Comparison of ENCODE assay signal across 25 cellular contexts in genomic region chr22:28430656-28431055, GRCh38.
A peak's percentile ranks its signal among the peaks of the same experiment; 100 is the strongest.
DNase-seq lines count a peak whose midpoint lies in the region; ATAC-seq, FAIRE-seq and TF ChIP-seq lines count a peak whose summit lies in the region.
"Had no signal": no experiment of that assay in that cellular context is flagged by ENCODE, and none has a peak within 500 bp of the region (broad histone marks: within the 10 kb centered on the region; RNA-seq: fewer than 3 reads in every experiment).

No MANE protein-coding gene starts in this region.

- no CpG with 5 or more reads among the region's 2 CpGs for WGBS in IMR-90 (ENCODE audit: extremely low coverage in 2 of 2, insufficient read length in 1 of 2), 2 experiments

- no peak overlapping the region for H2BK20ac ChIP-seq in IMR-90 (ENCODE audit: low read depth, low read length)

- FAIRE-seq in astrocyte (lab: Jason Lieb, UNC) = no peak
- FAIRE-seq: HepG2, K562 had no signal

- H3K9ac ChIP-seq in IMR-90 (ENCODE audit: low read depth, low read length) (no peak overlapping the region), astrocyte (ENCODE audit: low read length) (no peak overlapping the region)

- peak; percentile 17 for DNase-seq in AG20443 (ENCODE audit: low spot score)
- no peak for DNase-seq in IMR-90
- DNase-seq in astrocyte (ENCODE audit: low read depth) = no peak
- peak; percentile 71 for DNase-seq in fibroblast of the aortic adventitia (ENCODE audit: low read depth)
- DNase-seq in CD1c-positive myeloid dendritic cell (ENCODE audit: extremely low spot score) = no peak
- DNase-seq in SW 1271 (lab: John Stamatoyannopoulos, UW) = no peak
- DNase-seq: Calu3, DMS79 treated with DMSO at 0.1 percent for 48 hours, GOT3, HFFc6, Kasumi-1, MV-4-11, NCI-H1105, NCI-H2107, NCI-H526 treated with DMSO at 0.1 percent for 48 hours, SHP77 had no signal

- H3K9me3 Mint-ChIP-seq in astrocyte (ENCODE audit: unreplicated experiment) = no peaks in the 10 kb centered on the region
- H3K9me3 Mint-ChIP-seq: HFFc6 had no signal

- H2AFZ ChIP-seq in IMR-90 (replicated peaks; ENCODE audit: low read length, poor library complexity) (no peak overlapping the region), astrocyte (ENCODE audit: low read depth, low read length) (no peak overlapping the region)

- H2AK9ac ChIP-seq in IMR-90 (replicated peaks; ENCODE audit: low read depth, low read length, poor library complexity) = no peak overlapping the region

- no peak overlapping the region for H3K27ac Mint-ChIP-seq in astrocyte (ENCODE audit: unreplicated experiment)
- H3K27ac Mint-ChIP-seq: B cell, HFFc6 had no signal

- no peaks in the 10 kb centered on the region for H3K27me3 Mint-ChIP-seq in astrocyte (ENCODE audit: low read depth, unreplicated experiment)

- no peak for ATAC-seq in IMR-90 (ENCODE audit: low read depth)
- no peak for ATAC-seq in GM19452 (IDR thresholded peaks at IDR 0.05; ENCODE audit: unreplicated experiment)
- ATAC-seq in GM21381 (IDR thresholded peaks at IDR 0.05; ENCODE audit: unreplicated experiment) = no peak
- ATAC-seq: HepG2, K562, Panc1 had no signal

- no peak for TF ChIP-seq RAD21 in IMR-90 (IDR thresholded peaks at IDR 0.05; ENCODE audit: low read length)

- H2BK15ac ChIP-seq in IMR-90 (ENCODE audit: low read depth, low read length) = no peak overlapping the region

- dilution Hi-C loops in IMR-90 (cut with HindIII; ENCODE audit: low sequenced_read_pairs, unreplicated experiment) = no loop called here

- no peaks in the 10 kb centered on the region for H3K36me3 ChIP-seq in IMR-90 (ENCODE audit: control insufficient read depth, insufficient read depth, low read length)
- H3K36me3 ChIP-seq in astrocyte (ENCODE audit: insufficient read depth, low read length) = no peaks in the 10 kb centered on the region
- H3K36me3 ChIP-seq: HAP-1 had no signal

- no peaks in the 10 kb centered on the region for H3K36me3 Mint-ChIP-seq in astrocyte (ENCODE audit: low read depth, unreplicated experiment)

- H2AK5ac ChIP-seq in IMR-90 (ENCODE audit: low read depth, low read length) = no peak overlapping the region

- H3K9me3 ChIP-seq in IMR-90 (ENCODE audit: control insufficient read depth, insufficient read depth, low read length) (no peaks in the 10 kb centered on the region), astrocyte (ENCODE audit: insufficient read depth, low read depth, low read length) (no peaks in the 10 kb centered on the region)
- H3K9me3 ChIP-seq: HAP-1 had no signal

- H3K27me3 ChIP-seq in IMR-90 (ENCODE audit: control insufficient read depth, insufficient read depth, low read length) = no peaks in the 10 kb centered on the region
- H3K27me3 ChIP-seq in astrocyte (ENCODE audit: insufficient read depth, low read length) = no peaks in the 10 kb centered on the region

- intact Hi-C loops in IMR-90 (cut with micrococcal nuclease) = no loop called here

- in situ Hi-C loops in IMR-90 (cut with MboI; ENCODE audit: low sequenced_read_pairs) = loop anchor here (25.0 kb wide), 1 partner anchor 368 kb away; no protein-coding TSS in a partner anchor

- H3K23ac ChIP-seq in IMR-90 (ENCODE audit: low read depth, low read length) = 0 out of 2 replicates have a peak overlapping the region, but pooled peaks have one; percentile 24

- H3K18ac ChIP-seq in IMR-90 (ENCODE audit: low read depth, low read length) = peak overlapping the region; percentile 9; the same call in 1 of the 2 replicates

- no peak overlapping the region for H4K5ac ChIP-seq in IMR-90 (ENCODE audit: low read depth, low read length)

- no peak overlapping the region for H3K56ac ChIP-seq in IMR-90 (ENCODE audit: extremely low read depth, insufficient read depth, low read length)

- no peak overlapping the region for H3K14ac ChIP-seq in IMR-90 (replicated peaks; ENCODE audit: low read depth, low read length)

- H3K79me2 ChIP-seq in astrocyte (ENCODE audit: insufficient read depth, low read length) = no peaks in the 10 kb centered on the region

- no peak for TF ChIP-seq POLR2A in IMR-90 (IDR thresholded peaks at IDR 0.05; ENCODE audit: low read depth, low read length)

- H4K91ac ChIP-seq in IMR-90 (ENCODE audit: insufficient read depth, low read depth, low read length) = no peak overlapping the region

- POLR2A ChIA-PET in IMR-90 (lab: Charles Lee; ENCODE audit: unreplicated experiment) = no interaction called here

- H3K79me1 ChIP-seq in IMR-90 (ENCODE audit: low read depth in 1 of 2, low read length in 2 of 2) = peaks cover 3 to 10% of the 10 kb centered on the region in 2 experiments; a peak in 2 of 4 replicates

- H3K4me3 ChIP-seq in IMR-90 (ENCODE audit: insufficient read depth, low read depth, low read length) (no peak overlapping the region), astrocyte (ENCODE audit: insufficient read depth, low read depth, low read length) (no peak overlapping the region), fibroblast of the aortic adventitia (ENCODE audit: low read depth, low read length) (no peak overlapping the region)
- H3K4me3 ChIP-seq: HAP-1, K562 had no signal

- H3K4me3 Mint-ChIP-seq in astrocyte (ENCODE audit: unreplicated experiment) = peak overlapping the region; percentile 8
- H3K4me3 Mint-ChIP-seq: B cell, HFFc6 had no signal

- no peak overlapping the region for H4K8ac ChIP-seq in IMR-90 (ENCODE audit: low read depth in 2 of 2, low read length in 2 of 2)

- peaks cover under 1% of the 10 kb centered on the region; the same call in 1 of the 2 replicates for H4K20me1 ChIP-seq in IMR-90 (ENCODE audit: insufficient read depth, low read length)
- no peaks in the 10 kb centered on the region for H4K20me1 ChIP-seq in astrocyte (ENCODE audit: insufficient read depth, low read length)

- peaks cover 2% of the 10 kb centered on the region for H3K9me1 ChIP-seq in IMR-90 (ENCODE audit: insufficient read depth, low read length)

- TF ChIP-seq CTCF in IMR-90 (conservative IDR thresholded peaks at IDR 0.05; ENCODE audit: low read depth, low read length) (no peak), astrocyte (IDR thresholded peaks at IDR 0.05; ENCODE audit: insufficient read depth, low read depth, low read length) (no peak), fibroblast of the aortic adventitia (IDR thresholded peaks at IDR 0.05; ENCODE audit: insufficient read depth, low read length) (no peak)

- CTCF ChIA-PET in IMR-90 (lab: Yijun Ruan, JAX) = interaction anchor here (0.9 kb wide), 1 partner anchor 363 kb away, joined by 3 read pairs; no protein-coding TSS in a partner anchor

- H2BK120ac ChIP-seq in IMR-90 (ENCODE audit: low read depth, low read length) = no peak overlapping the region

- H3K4ac ChIP-seq in IMR-90 (ENCODE audit: low read depth, low read length) = no peak overlapping the region

- H3K4me2 ChIP-seq in IMR-90 (ENCODE audit: low read depth, low read length) (no peak overlapping the region), astrocyte (ENCODE audit: low read length) (no peak overlapping the region)

- H3K4me1 Mint-ChIP-seq in astrocyte (ENCODE audit: low read depth, unreplicated experiment) = peaks cover 30% of the 10 kb centered on the region
- H3K4me1 Mint-ChIP-seq: B cell had no signal

- H3K27ac ChIP-seq in IMR-90 (ENCODE audit: insufficient read depth, low read length) (no peak overlapping the region), astrocyte (ENCODE audit: low read depth, low read length) (no peak overlapping the region)
- H3K27ac ChIP-seq: C4-2B, RWPE1 had no signal

- no TSS peak for BruUV-seq in IMR-90 (replicated peaks; lab: Mats Ljungman, UMichigan)

- H3K4me1 ChIP-seq in IMR-90 (ENCODE audit: control insufficient read depth, insufficient read depth, low read length) = peaks cover 12% of the 10 kb centered on the region
- H3K4me1 ChIP-seq in astrocyte (ENCODE audit: insufficient read depth, low read length) = peaks cover 9% of the 10 kb centered on the region

- H2BK5ac ChIP-seq in IMR-90 (ENCODE audit: low read depth, low read length, poor library complexity, severe bottlenecking) = no peak overlapping the region

TF ChIP-seq in IMR-90, 13 proteins besides CTCF, POLR2A, EP300 and RAD21:
- no peak for TF ChIP-seq MXI1 (IDR thresholded peaks at IDR 0.05; ENCODE audit: borderline replicate concordance, low read depth, low read length)
- TF ChIP-seq SMC3 (IDR thresholded peaks at IDR 0.05; ENCODE audit: low read depth, low read length) = no peak
- no peak for TF ChIP-seq ELK1 (IDR thresholded peaks at IDR 0.05; ENCODE audit: borderline replicate concordance, low read depth, low read length)
- TF ChIP-seq MAZ (IDR thresholded peaks at IDR 0.05; ENCODE audit: borderline replicate concordance, low read depth, low read length) = no peak
- TF ChIP-seq CEBPB (IDR thresholded peaks at IDR 0.05; ENCODE audit: low read depth, low read length) = no peak
- no peak for TF ChIP-seq NFE2L2 (IDR thresholded peaks at IDR 0.05; ENCODE audit: low read depth, low read length)
- TF ChIP-seq BHLHE40 (IDR thresholded peaks at IDR 0.05; ENCODE audit: low read depth, low read length) = no peak
- no peak for TF ChIP-seq USF2 (IDR thresholded peaks at IDR 0.05; ENCODE audit: low read depth, low read length)
- no peak for TF ChIP-seq RFX5 (IDR thresholded peaks at IDR 0.05; ENCODE audit: low read depth, low read length)
- no peak for TF ChIP-seq CHD1 (IDR thresholded peaks at IDR 0.05; ENCODE audit: low read depth, low read length)
- no peak for TF ChIP-seq MAFK (IDR thresholded peaks at IDR 0.05; ENCODE audit: low read depth, low read length)
- TF ChIP-seq RCOR1 (IDR thresholded peaks at IDR 0.05; ENCODE audit: insufficient replicate concordance, low read length) = no peak
- TF ChIP-seq FOS (IDR thresholded peaks at IDR 0.05; ENCODE audit: low read depth, low read length) = no peak

Comparison
In these comparisons a context has a peak if more than half of its experiments do, and no peak if none do; other contexts are left out.
1. DNase-seq: peak in AG20443 (single experiment) and fibroblast of the aortic adventitia (single experiment); none in IMR-90 (single experiment), astrocyte (single experiment), CD1c-positive myeloid dendritic cell (single experiment) and SW 1271 (0 of 2).